In genomic region chr15:33043636-33044035, GRCh38 we compare ENCODE assay signal across 29 cellular contexts.
"Had no signal": no experiment of that assay in that cellular context is flagged by ENCODE, and none has a peak within 500 bp of the region (broad histone marks: within the 10 kb centered on the region; RNA-seq: fewer than 3 reads in every experiment).

No MANE protein-coding gene starts in this region.

- DNase-seq: activated CD4-positive, alpha-beta memory T cell treated with anti-CD3 and anti-CD28 coated beads, Interleukin-2, amount 10 ng/mL, durations not matched to agents 7 days and 5 days; activated CD4-positive, alpha-beta T cell treated with anti-CD3 and anti-CD28 coated beads for 36 hours; activated CD4-positive, alpha-beta T cell treated with anti-CD3 and anti-CD28 coated beads, Interleukin-2, amount 10 ng/mL, durations not matched to agents 7 days and 5 days; activated CD4-positive, alpha-beta T cell treated with anti-CD3 and anti-CD28 coated beads, Interleukin-2, amount 50 U/mL, for 4 hours; activated CD4-positive, CD25-positive, alpha-beta regulatory T cell; activated CD4-positive, CD25-positive, alpha-beta regulatory T cell treated with anti-CD3 and anti-CD28 coated beads, Interleukin-2, amount 50 U/mL, for 72 hours; activated CD8-positive, alpha-beta memory T cell treated with anti-CD3 and anti-CD28 coated beads, Interleukin-2, amount 50 U/mL, for 48 hours; activated effector memory CD4-positive, alpha-beta T cell treated with Interleukin-2 at 50 U/mL for 16 hours; activated gamma-delta T cell treated with Interleukin-2 at 50 U/mL for 16 hours; activated naive CD4-positive, alpha-beta T cell treated with anti-CD3 and anti-CD28 coated beads, Interleukin-2, amount 50 U/mL, for 16 hours; activated naive CD4-positive, alpha-beta T cell treated with Interleukin-2 at 50 U/mL for 16 hours; activated T-cell treated with anti-CD3 and anti-CD28 coated beads for 4 hours; activated T-cell treated with anti-CD3 and anti-CD28 coated beads, Interleukin-2, amount 50 U/mL, for 24 hours; amniotic stem cell; body of pancreas; cortex of kidney; dermis blood vessel endothelial cell; effector CD4-positive, alpha-beta T cell; endodermal cell; foreskin fibroblast; glutamatergic neuron; heart left ventricle; T-helper 1 cell; T-helper 17 cell; T1000 had no signal

- H3K4me3 Mint-ChIP-seq: activated CD4-positive, alpha-beta memory T cell treated with anti-CD3 and anti-CD28 coated beads, Interleukin-2, amount 10 ng/mL, durations not matched to agents 7 days and 5 days; activated CD4-positive, alpha-beta T cell treated with anti-CD3 and anti-CD28 coated beads for 36 hours; activated CD4-positive, alpha-beta T cell treated with anti-CD3 and anti-CD28 coated beads, Interleukin-2, amount 10 ng/mL, durations not matched to agents 7 days and 5 days; activated naive CD8-positive, alpha-beta T cell; activated T-cell treated with anti-CD3 and anti-CD28 coated beads, Interleukin-2, amount 50 U/mL, for 24 hours; activated T-helper 17 cell treated with anti-CD3 and anti-CD28 coated beads, Interleukin-2, amount 50 U/mL, for 72 hours; endodermal cell; T-helper 17 cell; T-helper 2 cell treated with Interferon-gamma antibody and Interleukin-4, amounts not matched to agents 5 μg/mL and 100 μg/mL, for 36 hours had no signal

- ATAC-seq: activated CD4-positive, alpha-beta T cell treated with anti-CD3 and anti-CD28 coated beads for 36 hours; activated T-helper 17 cell treated with anti-CD3 and anti-CD28 coated beads, Interleukin-2, amount 50 U/mL, for 72 hours; body of pancreas; esophagus mucosa; heart left ventricle; T-helper 17 cell had no signal

- H3K36me3 ChIP-seq: heart left ventricle had no signal

- H3K27ac Mint-ChIP-seq: activated CD4-positive, alpha-beta memory T cell treated with anti-CD3 and anti-CD28 coated beads, Interleukin-2, amount 10 ng/mL, durations not matched to agents 7 days and 5 days; activated CD4-positive, alpha-beta T cell treated with anti-CD3 and anti-CD28 coated beads for 36 hours; activated CD4-positive, alpha-beta T cell treated with anti-CD3 and anti-CD28 coated beads, Interleukin-2, amount 10 ng/mL, durations not matched to agents 7 days and 5 days; activated naive CD8-positive, alpha-beta T cell; activated T-cell treated with anti-CD3 and anti-CD28 coated beads, Interleukin-2, amount 50 U/mL, for 24 hours; activated T-helper 17 cell treated with anti-CD3 and anti-CD28 coated beads, Interleukin-2, amount 50 U/mL, for 72 hours; endodermal cell; T-helper 17 cell; T-helper 2 cell treated with Interferon-gamma antibody and Interleukin-4, amounts not matched to agents 5 μg/mL and 100 μg/mL, for 36 hours had no signal

- H3K4me1 Mint-ChIP-seq: activated CD4-positive, alpha-beta memory T cell treated with anti-CD3 and anti-CD28 coated beads, Interleukin-2, amount 10 ng/mL, durations not matched to agents 7 days and 5 days; activated CD4-positive, alpha-beta T cell treated with anti-CD3 and anti-CD28 coated beads, Interleukin-2, amount 10 ng/mL, durations not matched to agents 7 days and 5 days; endodermal cell had no signal

- H3K27me3 ChIP-seq: body of pancreas, heart left ventricle had no signal

- H3K27ac ChIP-seq: body of pancreas, heart left ventricle had no signal

- H3K4me3 ChIP-seq: body of pancreas, heart left ventricle had no signal

- H3K27me3 Mint-ChIP-seq: activated CD4-positive, alpha-beta T cell treated with anti-CD3 and anti-CD28 coated beads for 36 hours; activated CD4-positive, alpha-beta T cell treated with anti-CD3 and anti-CD28 coated beads, Interleukin-2, amount 10 ng/mL, durations not matched to agents 7 days and 5 days; activated naive CD8-positive, alpha-beta T cell; activated T-cell treated with anti-CD3 and anti-CD28 coated beads, Interleukin-2, amount 50 U/mL, for 24 hours had no signal
